Comparison of ENCODE assay signal across 1 cellular context in the genomic region with DNA sequence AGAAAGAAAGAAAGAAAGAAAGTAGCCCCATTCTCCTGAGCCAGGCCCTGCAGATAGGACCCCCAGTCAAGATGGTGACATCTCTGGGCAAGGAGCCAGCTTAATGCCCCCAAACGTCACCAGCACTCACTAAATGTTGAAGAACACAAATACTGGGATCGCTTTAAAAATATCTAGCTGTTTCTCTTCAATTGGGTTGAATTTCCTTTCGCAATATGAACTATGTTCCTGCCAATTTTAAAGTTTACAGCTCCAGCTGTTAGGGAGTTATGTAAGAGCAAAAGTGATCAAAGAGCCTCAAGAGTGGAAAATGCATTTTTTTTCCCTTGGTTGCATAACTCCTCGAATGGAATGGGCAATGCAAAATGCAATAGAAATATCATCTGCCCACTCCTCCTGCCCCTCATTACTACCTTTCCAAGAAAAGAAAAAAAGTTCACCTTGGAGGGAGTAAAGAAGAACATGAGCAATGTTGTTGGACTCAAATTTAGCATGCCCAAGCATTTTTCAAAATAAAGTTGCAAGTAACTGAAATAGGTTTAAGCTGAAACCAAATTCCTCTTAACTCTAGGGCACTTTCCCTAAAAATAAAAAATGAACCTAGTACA.
TF ChIP-seq lines count a peak whose summit lies in the region.

No MANE protein-coding gene starts in this region.

TF ChIP-seq in HepG2, 621 proteins besides CTCF, POLR2A, EP300 and RAD21 (continued from another document and continues in another):
- TF ChIP-seq, protein P1, sequence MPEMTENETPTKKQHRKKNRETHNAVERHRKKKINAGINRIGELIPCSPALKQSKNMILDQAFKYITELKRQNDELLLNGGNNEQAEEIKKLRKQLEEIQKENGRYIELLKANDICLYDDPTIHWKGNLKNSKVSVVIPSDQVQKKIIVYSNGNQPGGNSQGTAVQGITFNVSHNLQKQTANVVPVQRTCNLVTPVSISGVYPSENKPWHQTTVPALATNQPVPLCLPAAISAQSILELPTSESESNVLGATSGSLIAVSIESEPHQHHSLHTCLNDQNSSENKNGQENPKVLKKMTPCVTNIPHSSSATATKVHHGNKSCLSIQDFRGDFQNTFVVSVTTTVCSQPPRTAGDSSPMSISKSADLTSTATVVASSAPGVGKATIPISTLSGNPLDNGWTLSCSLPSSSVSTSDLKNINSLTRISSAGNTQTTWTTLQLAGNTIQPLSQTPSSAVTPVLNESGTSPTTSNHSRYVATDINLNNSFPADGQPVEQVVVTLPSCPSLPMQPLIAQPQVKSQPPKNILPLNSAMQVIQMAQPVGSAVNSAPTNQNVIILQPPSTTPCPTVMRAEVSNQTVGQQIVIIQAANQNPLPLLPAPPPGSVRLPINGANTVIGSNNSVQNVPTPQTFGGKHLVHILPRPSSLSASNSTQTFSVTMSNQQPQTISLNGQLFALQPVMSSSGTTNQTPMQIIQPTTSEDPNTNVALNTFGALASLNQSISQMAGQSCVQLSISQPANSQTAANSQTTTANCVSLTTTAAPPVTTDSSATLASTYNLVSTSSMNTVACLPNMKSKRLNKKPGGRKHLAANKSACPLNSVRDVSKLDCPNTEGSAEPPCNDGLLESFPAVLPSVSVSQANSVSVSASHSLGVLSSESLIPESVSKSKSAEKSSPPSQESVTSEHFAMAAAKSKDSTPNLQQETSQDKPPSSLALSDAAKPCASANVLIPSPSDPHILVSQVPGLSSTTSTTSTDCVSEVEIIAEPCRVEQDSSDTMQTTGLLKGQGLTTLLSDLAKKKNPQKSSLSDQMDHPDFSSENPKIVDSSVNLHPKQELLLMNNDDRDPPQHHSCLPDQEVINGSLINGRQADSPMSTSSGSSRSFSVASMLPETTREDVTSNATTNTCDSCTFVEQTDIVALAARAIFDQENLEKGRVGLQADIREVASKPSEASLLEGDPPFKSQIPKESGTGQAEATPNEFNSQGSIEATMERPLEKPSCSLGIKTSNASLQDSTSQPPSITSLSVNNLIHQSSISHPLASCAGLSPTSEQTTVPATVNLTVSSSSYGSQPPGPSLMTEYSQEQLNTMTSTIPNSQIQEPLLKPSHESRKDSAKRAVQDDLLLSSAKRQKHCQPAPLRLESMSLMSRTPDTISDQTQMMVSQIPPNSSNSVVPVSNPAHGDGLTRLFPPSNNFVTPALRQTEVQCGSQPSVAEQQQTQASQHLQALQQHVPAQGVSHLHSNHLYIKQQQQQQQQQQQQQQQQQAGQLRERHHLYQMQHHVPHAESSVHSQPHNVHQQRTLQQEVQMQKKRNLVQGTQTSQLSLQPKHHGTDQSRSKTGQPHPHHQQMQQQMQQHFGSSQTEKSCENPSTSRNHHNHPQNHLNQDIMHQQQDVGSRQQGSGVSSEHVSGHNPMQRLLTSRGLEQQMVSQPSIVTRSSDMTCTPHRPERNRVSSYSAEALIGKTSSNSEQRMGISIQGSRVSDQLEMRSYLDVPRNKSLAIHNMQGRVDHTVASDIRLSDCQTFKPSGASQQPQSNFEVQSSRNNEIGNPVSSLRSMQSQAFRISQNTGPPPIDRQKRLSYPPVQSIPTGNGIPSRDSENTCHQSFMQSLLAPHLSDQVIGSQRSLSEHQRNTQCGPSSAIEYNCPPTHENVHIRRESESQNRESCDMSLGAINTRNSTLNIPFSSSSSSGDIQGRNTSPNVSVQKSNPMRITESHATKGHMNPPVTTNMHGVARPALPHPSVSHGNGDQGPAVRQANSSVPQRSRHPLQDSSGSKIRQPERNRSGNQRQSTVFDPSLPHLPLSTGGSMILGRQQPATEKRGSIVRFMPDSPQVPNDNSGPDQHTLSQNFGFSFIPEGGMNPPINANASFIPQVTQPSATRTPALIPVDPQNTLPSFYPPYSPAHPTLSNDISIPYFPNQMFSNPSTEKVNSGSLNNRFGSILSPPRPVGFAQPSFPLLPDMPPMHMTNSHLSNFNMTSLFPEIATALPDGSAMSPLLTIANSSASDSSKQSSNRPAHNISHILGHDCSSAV (CRISPR knock-in tag; IDR thresholded peaks at IDR 0.05; ENCODE audit: borderline replicate concordance): no peak
- TF ChIP-seq RARA (CRISPR knock-in tag; IDR thresholded peaks at IDR 0.05) (peak; percentile 35; the same call in 1 of the 2 replicates), ZNF644 (CRISPR knock-in tag; IDR thresholded peaks at IDR 0.05; ENCODE audit: low read depth) (peak; percentile 87), CEBPZ (IDR thresholded peaks at IDR 0.05; ENCODE audit: low read length) (no peak), NR1H2 (CRISPR knock-in tag; IDR thresholded peaks at IDR 0.05; ENCODE audit: borderline replicate concordance, low read depth) (no peak), MTERF4 (CRISPR knock-in tag; IDR thresholded peaks at IDR 0.05) (no peak), U2AF1 (optimal IDR thresholded peaks at IDR 0.05; ENCODE audit: low read depth, low read length) (no peak), YEATS4 (CRISPR knock-in tag; IDR thresholded peaks at IDR 0.05; ENCODE audit: borderline replicate concordance) (0 out of 2 replicates have a peak, but pooled peaks have one; percentile 44), SNAPC4 (CRISPR knock-in tag; IDR thresholded peaks at IDR 0.05) (no peak), NR2F6 (IDR thresholded peaks at IDR 0.05) (no peak), NR2F6 (CRISPR knock-in tag; IDR thresholded peaks at IDR 0.05) (no peak)
- TF ChIP-seq, protein P2, sequence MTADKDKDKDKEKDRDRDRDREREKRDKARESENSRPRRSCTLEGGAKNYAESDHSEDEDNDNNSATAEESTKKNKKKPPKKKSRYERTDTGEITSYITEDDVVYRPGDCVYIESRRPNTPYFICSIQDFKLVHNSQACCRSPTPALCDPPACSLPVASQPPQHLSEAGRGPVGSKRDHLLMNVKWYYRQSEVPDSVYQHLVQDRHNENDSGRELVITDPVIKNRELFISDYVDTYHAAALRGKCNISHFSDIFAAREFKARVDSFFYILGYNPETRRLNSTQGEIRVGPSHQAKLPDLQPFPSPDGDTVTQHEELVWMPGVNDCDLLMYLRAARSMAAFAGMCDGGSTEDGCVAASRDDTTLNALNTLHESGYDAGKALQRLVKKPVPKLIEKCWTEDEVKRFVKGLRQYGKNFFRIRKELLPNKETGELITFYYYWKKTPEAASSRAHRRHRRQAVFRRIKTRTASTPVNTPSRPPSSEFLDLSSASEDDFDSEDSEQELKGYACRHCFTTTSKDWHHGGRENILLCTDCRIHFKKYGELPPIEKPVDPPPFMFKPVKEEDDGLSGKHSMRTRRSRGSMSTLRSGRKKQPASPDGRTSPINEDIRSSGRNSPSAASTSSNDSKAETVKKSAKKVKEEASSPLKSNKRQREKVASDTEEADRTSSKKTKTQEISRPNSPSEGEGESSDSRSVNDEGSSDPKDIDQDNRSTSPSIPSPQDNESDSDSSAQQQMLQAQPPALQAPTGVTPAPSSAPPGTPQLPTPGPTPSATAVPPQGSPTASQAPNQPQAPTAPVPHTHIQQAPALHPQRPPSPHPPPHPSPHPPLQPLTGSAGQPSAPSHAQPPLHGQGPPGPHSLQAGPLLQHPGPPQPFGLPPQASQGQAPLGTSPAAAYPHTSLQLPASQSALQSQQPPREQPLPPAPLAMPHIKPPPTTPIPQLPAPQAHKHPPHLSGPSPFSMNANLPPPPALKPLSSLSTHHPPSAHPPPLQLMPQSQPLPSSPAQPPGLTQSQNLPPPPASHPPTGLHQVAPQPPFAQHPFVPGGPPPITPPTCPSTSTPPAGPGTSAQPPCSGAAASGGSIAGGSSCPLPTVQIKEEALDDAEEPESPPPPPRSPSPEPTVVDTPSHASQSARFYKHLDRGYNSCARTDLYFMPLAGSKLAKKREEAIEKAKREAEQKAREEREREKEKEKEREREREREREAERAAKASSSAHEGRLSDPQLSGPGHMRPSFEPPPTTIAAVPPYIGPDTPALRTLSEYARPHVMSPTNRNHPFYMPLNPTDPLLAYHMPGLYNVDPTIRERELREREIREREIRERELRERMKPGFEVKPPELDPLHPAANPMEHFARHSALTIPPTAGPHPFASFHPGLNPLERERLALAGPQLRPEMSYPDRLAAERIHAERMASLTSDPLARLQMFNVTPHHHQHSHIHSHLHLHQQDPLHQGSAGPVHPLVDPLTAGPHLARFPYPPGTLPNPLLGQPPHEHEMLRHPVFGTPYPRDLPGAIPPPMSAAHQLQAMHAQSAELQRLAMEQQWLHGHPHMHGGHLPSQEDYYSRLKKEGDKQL (CRISPR knock-in tag; IDR thresholded peaks at IDR 0.05; ENCODE audit: low read depth): no peak
- TF ChIP-seq, protein P3, sequence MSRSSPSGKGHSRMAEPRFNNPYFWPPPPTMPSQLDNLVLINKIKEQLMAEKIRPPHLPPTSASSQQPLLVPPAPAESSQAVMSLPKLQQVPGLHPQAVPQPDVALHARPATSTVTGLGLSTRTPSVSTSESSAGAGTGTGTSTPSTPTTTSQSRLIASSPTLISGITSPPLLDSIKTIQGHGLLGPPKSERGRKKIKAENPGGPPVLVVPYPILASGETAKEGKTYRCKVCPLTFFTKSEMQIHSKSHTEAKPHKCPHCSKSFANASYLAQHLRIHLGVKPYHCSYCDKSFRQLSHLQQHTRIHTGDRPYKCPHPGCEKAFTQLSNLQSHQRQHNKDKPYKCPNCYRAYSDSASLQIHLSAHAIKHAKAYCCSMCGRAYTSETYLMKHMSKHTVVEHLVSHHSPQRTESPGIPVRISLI (CRISPR knock-in tag; IDR thresholded peaks at IDR 0.05; ENCODE audit: borderline replicate concordance): peak; percentile 95
- TF ChIP-seq, protein P4, sequence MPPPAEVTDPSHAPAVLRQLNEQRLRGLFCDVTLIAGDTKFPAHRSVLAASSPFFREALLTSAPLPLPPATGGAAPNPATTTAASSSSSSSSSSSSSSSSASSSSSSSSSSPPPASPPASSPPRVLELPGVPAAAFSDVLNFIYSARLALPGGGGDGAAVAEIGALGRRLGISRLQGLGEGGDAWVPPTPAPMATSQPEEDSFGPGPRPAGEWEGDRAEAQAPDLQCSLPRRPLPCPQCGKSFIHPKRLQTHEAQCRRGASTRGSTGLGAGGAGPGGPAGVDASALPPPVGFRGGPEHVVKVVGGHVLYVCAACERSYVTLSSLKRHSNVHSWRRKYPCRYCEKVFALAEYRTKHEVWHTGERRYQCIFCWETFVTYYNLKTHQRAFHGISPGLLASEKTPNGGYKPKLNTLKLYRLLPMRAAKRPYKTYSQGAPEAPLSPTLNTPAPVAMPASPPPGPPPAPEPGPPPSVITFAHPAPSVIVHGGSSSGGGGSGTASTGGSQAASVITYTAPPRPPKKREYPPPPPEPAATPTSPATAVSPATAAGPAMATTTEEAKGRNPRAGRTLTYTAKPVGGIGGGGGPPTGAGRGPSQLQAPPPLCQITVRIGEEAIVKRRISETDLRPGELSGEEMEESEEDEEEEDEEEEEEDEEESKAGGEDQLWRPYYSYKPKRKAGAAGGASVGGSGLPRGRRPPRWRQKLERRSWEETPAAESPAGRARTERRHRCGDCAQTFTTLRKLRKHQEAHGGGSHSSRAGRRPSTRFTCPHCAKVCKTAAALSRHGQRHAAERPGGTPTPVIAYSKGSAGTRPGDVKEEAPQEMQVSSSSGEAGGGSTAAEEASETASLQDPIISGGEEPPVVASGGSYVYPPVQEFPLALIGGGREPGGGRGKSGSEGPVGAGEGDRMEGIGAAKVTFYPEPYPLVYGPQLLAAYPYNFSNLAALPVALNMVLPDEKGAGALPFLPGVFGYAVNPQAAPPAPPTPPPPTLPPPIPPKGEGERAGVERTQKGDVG (CRISPR knock-in tag; IDR thresholded peaks at IDR 0.05; ENCODE audit: borderline replicate concordance): no peak
